In the genomic region with DNA sequence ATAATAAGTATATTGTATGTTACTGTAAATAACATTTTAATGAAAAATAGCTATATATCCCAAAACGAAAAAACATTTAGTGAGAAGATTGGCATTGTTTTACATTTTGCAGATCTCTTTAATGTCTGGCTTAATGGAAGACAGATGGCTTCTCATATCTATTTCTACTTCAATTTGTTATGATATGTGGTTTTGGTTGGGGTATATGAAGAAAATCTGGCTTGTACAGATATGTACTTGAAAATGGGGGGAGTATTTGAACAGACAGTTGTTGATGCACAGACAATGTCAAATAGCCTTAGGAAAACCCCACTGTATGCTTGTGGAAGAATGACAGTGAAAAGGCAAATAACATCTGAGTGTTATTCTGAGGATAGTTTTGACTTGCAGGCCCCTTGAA, we compare ENCODE assay signal across 27 cellular contexts.
"Had no signal": no experiment of that assay in that cellular context is flagged by ENCODE, and none has a peak within 500 bp of the region (broad histone marks: within the 10 kb centered on the region; RNA-seq: fewer than 3 reads in every experiment).

No MANE protein-coding gene starts in this region.

- FAIRE-seq: endometrium, islet of Langerhans, keratinocyte had no signal

- ATAC-seq: effector memory CD8-positive, alpha-beta T cell; esophagus mucosa; gastrocnemius medialis; heart right ventricle; left cardiac atrium; left lung; left ventricle myocardium superior; lower lobe of right lung; mucosa of descending colon; naive thymus-derived CD8-positive, alpha-beta T cell had no signal

- H3K4me3 Mint-ChIP-seq: dendritic cell treated with granulocyte-macrophage colony-stimulating factor and Interleukin-4, amounts not matched to agents 40 ng/mL and 50 ng/mL, for 4 days; effector memory CD8-positive, alpha-beta T cell; endodermal cell; mesothelial cell of epicardium; naive B cell; naive thymus-derived CD8-positive, alpha-beta T cell had no signal

- H3K27ac Mint-ChIP-seq: effector memory CD8-positive, alpha-beta T cell; endodermal cell; mesothelial cell of epicardium; naive B cell had no signal

- H3K27me3 Mint-ChIP-seq: dendritic cell treated with granulocyte-macrophage colony-stimulating factor and Interleukin-4, amounts not matched to agents 40 ng/mL and 50 ng/mL, for 4 days; effector memory CD8-positive, alpha-beta T cell; naive B cell; naive thymus-derived CD8-positive, alpha-beta T cell had no signal

- H3K4me1 ChIP-seq: esophagus squamous epithelium, gastrocnemius medialis, lower lobe of right lung had no signal

- H3K9me3 ChIP-seq: esophagus squamous epithelium, gastrocnemius medialis, heart right ventricle, left lung, lower lobe of right lung, mucosa of descending colon had no signal

- H3K27ac ChIP-seq: epithelial cell of prostate, esophagus squamous epithelium, gastrocnemius medialis, heart right ventricle, left lung, lower lobe of right lung had no signal

- H3K4me3 ChIP-seq: esophagus squamous epithelium, gastrocnemius medialis, heart right ventricle, left lung, lower lobe of right lung, mucosa of descending colon had no signal

- H3K27me3 ChIP-seq: esophagus squamous epithelium, gastrocnemius medialis, heart right ventricle, left lung had no signal

- H3K9me3 Mint-ChIP-seq: dendritic cell treated with granulocyte-macrophage colony-stimulating factor and Interleukin-4, amounts not matched to agents 40 ng/mL and 50 ng/mL, for 4 days; effector memory CD8-positive, alpha-beta T cell; endodermal cell; mesothelial cell of epicardium; naive B cell; naive thymus-derived CD8-positive, alpha-beta T cell had no signal

- DNase-seq: cortex of kidney; effector CD8-positive, alpha-beta T cell; effector memory CD8-positive, alpha-beta T cell; endodermal cell; erythroblast; esophagus squamous epithelium; foreskin fibroblast; foreskin melanocyte; gastrocnemius medialis; glutamatergic neuron; heart right ventricle; hippocampal formation; left cardiac atrium; left lung; left ventricle myocardium superior; lower lobe of right lung; mesenchymal stem cell; mucosa of descending colon; naive B cell; naive thymus-derived CD8-positive, alpha-beta T cell had no signal
